In genomic region chr3:77562089-77562488, GRCh38 we compare ENCODE assay signal across 16 cellular contexts.
DNase-seq lines count a peak whose midpoint lies in the region; ATAC-seq lines count a peak whose summit lies in the region.
"Had no signal": no experiment of that assay in that cellular context is flagged by ENCODE, and none has a peak within 500 bp of the region (broad histone marks: within the 10 kb centered on the region; RNA-seq: fewer than 3 reads in every experiment).

No MANE protein-coding gene starts in this region.

- DNase-seq in adipocyte (ENCODE audit: low read depth) (peak; percentile 57), glomerular visceral epithelial cell (ENCODE audit: extremely low spot score) (peak; percentile 1), mesenchymal stem cell (peak; percentile 2), HT-29 (ENCODE audit: low spot score) (no peak)
- DNase-seq: ACHN; BE2C; C1 segment of cervical spinal cord; CD4-positive, CD25-positive, alpha-beta regulatory T cell; CD8-positive, alpha-beta memory T cell; COR-L47; HCEC 1CT; KBM-7 had no signal

- H2BK12ac ChIP-seq in mesenchymal stem cell (ENCODE audit: low read length in 2 of 2) = no peak overlapping the region

- H2AK5ac ChIP-seq in mesenchymal stem cell (ENCODE audit: low read length, severe bottlenecking) = no peak overlapping the region

- H3K14ac ChIP-seq in mesenchymal stem cell (ENCODE audit: low read length in 2 of 2) = no peak overlapping the region

- H4K8ac ChIP-seq in mesenchymal stem cell (ENCODE audit: low read length) = no peak overlapping the region

- no peak overlapping the region for H3K4me3 ChIP-seq in adipocyte (ENCODE audit: low read length)
- H3K4me3 ChIP-seq in mesenchymal stem cell (ENCODE audit: insufficient read depth in 1 of 2, low read depth in 1 of 2, low read length in 2 of 2) = no peak overlapping the region
- H3K4me3 ChIP-seq: GM23338 had no signal

- no peak overlapping the region for H2BK5ac ChIP-seq in mesenchymal stem cell (ENCODE audit: low read depth, low read length, poor library complexity, severe bottlenecking)

- no peak overlapping the region for H3K9ac ChIP-seq in adipocyte (ENCODE audit: low read length)
- H3K9ac ChIP-seq in mesenchymal stem cell (ENCODE audit: low read length) = no peak overlapping the region

- H3K27me3 ChIP-seq in adipocyte (replicated peaks; ENCODE audit: control insufficient read depth, insufficient read depth, low read length) (no peaks in the 10 kb centered on the region), mesenchymal stem cell (ENCODE audit: control insufficient read depth in 1 of 2, insufficient read depth in 1 of 2, low read length in 2 of 2) (no peaks in the 10 kb centered on the region)
- H3K27me3 ChIP-seq: BE2C had no signal

- H3K18ac ChIP-seq in mesenchymal stem cell (ENCODE audit: low read depth in 1 of 2, low read length in 2 of 2) = no peak overlapping the region

- H2BK120ac ChIP-seq in mesenchymal stem cell (ENCODE audit: low read depth, low read length) = no peak overlapping the region

- H3K9me3 ChIP-seq in adipocyte (ENCODE audit: control insufficient read depth, low read length) (no peaks in the 10 kb centered on the region), mesenchymal stem cell (ENCODE audit: control insufficient read depth, low read length) (peaks cover 4% of the 10 kb centered on the region)
- H3K9me3 ChIP-seq: BE2C had no signal

- no peaks in the 10 kb centered on the region for H3K79me1 ChIP-seq in mesenchymal stem cell (replicated peaks; ENCODE audit: low read length, poor library complexity, severe bottlenecking)

- ATAC-seq in GM19395 (IDR thresholded peaks at IDR 0.05; ENCODE audit: unreplicated experiment) (no peak), HG02642 (IDR thresholded peaks at IDR 0.05; ENCODE audit: poor library complexity, unreplicated experiment) (no peak)
- ATAC-seq: GM23338 had no signal

- H2BK15ac ChIP-seq in mesenchymal stem cell (ENCODE audit: low read depth, poor library complexity, severe bottlenecking) = no peak overlapping the region

- H3K23ac ChIP-seq in mesenchymal stem cell (ENCODE audit: low read length in 2 of 2) = no peak overlapping the region

- no peak overlapping the region for H4K91ac ChIP-seq in mesenchymal stem cell (ENCODE audit: low read length)

- peak overlapping the region; percentile 38 for H3K27ac ChIP-seq in mesenchymal stem cell (ENCODE audit: low read length, poor library complexity, severe bottlenecking)
- H3K27ac ChIP-seq: HL-60 had no signal

- no peak overlapping the region for H2AFZ ChIP-seq in mesenchymal stem cell (ENCODE audit: low read depth, low read length)
- H2AFZ ChIP-seq: GM23338 had no signal

- H3K4me1 ChIP-seq in adipocyte (ENCODE audit: control insufficient read depth, insufficient read depth, low read length) (no peaks in the 10 kb centered on the region), mesenchymal stem cell (ENCODE audit: control insufficient read depth, insufficient read depth, low read depth, low read length) (peaks cover 2% of the 10 kb centered on the region)
- H3K4me1 ChIP-seq: BE2C had no signal

- H3K4ac ChIP-seq in mesenchymal stem cell (ENCODE audit: low read depth in 1 of 2, low read length in 2 of 2) = no peak overlapping the region

- no peaks in the 10 kb centered on the region for H3K36me3 ChIP-seq in adipocyte (ENCODE audit: control insufficient read depth, insufficient read depth, low read length, severe bottlenecking)
- no peaks in the 10 kb centered on the region for H3K36me3 ChIP-seq in mesenchymal stem cell (ENCODE audit: control insufficient read depth in 1 of 2, insufficient read depth in 2 of 2, low read depth in 1 of 2, low read length in 2 of 2)
- H3K36me3 ChIP-seq: BE2C had no signal

- H3K4me2 ChIP-seq in mesenchymal stem cell (ENCODE audit: low read length, poor library complexity, severe bottlenecking) = no peak overlapping the region
- H3K4me2 ChIP-seq: GM23338 had no signal

- 50% methylated on average over 1 of the region's 2 CpGs for WGBS in mesenchymal stem cell
